Comparison of ENCODE assay signal across 15 cellular contexts in the genomic region with DNA sequence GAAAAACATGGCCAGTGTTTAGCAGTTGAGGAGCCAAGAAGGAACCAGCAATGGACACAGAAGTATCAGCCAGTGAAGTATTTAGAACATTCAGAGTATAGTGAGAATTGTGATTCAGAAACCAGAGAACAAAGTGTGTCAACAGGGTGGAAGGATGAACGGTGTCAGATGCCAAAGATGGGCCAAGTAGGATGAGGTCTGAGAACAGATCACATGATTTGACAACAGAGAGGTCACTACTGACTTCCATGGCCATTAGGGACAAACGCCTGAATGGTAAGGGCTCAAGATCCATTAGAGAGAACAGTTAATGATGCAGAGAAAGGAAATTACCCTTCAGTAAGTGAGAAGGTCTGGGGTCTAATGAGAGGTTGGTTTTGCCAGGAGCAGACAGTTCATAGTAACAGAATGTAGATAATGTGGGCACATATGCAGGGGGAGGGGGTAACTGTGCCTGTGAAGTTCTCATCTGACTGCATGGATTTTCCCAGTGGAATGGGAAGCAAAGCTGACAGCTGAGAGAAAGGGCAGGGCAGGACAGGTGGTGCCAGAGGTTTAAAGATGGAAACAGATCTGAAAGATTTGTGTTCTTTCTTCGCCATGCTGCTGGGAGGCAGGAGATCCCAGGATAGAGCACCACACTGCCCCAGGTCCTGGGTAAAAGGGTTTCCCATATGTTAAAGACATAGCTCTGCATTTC. TPM values are rescaled to one million over a fixed set of nuclear protein-coding genes. Genes with fewer than 3 reads are reported as not detected.
DNase-seq lines count a peak whose midpoint lies in the region; ATAC-seq and TF ChIP-seq lines count a peak whose summit lies in the region.
"Had no signal": no experiment of that assay in that cellular context is flagged by ENCODE, and none has a peak within 500 bp of the region (broad histone marks: within the 10 kb centered on the region; RNA-seq: fewer than 3 reads in every experiment).

No MANE protein-coding gene starts in this region.

- peaks cover 4% of the 10 kb centered on the region for H3K27me3 Mint-ChIP-seq in activated T-helper 1 cell treated with anti-CD3 and anti-CD28 coated beads, Interleukin-12 subunit alpha, Interleukin-12 subunit beta, Interleukin-2, Interleukin-4 antibody, amounts not matched to agents 30 ng/mL and 10 ng/mL and 1 ng/mL, durations not matched to agents 14 hours and 24 hours and 36 hours (ENCODE audit: insufficient read depth)

- DNase-seq in NCI-H82 (lab: John Stamatoyannopoulos, UW) (peak; percentile 26), NCI-H82 treated with DMSO at 0.1 percent for 48 hours (lab: John Stamatoyannopoulos, UW; ENCODE audit: unreplicated experiment) (no peak), LHCN-M2 (ENCODE audit: low read depth) (peak; percentile 19), myocyte (ENCODE audit: low read depth) (peak; percentile 85), gastrocnemius medialis (peak in 1 of 2 donors; percentile 39), NCI-H1417 treated with DMSO at 0.1 percent for 48 hours (lab: John Stamatoyannopoulos, UW) (no peak), occipital lobe (lab: John Stamatoyannopoulos, UW) (no peak)
- no peak for DNase-seq in activated T-helper 1 cell treated with anti-CD3 and anti-CD28 coated beads, Interleukin-12 subunit alpha, Interleukin-12 subunit beta, Interleukin-2, Interleukin-4 antibody, amounts not matched to agents 30 ng/mL and 10 ng/mL and 1 ng/mL, durations not matched to agents 14 hours and 24 hours and 36 hours (ENCODE audit: low spot score)
- DNase-seq: EL, GOT3, PC-3 had no signal

- H3K4me3 ChIP-seq in gastrocnemius medialis = no peak overlapping the region
- H3K4me3 ChIP-seq: GM12878, SJCRH30 had no signal

- H3K9me3 Mint-ChIP-seq in activated T-helper 1 cell treated with anti-CD3 and anti-CD28 coated beads, Interleukin-12 subunit alpha, Interleukin-12 subunit beta, Interleukin-2, Interleukin-4 antibody, amounts not matched to agents 30 ng/mL and 10 ng/mL and 1 ng/mL, durations not matched to agents 14 hours and 24 hours and 36 hours = no peaks in the 10 kb centered on the region

- peak overlapping the region; percentile 70 to 96 (median 86) for H3K27ac ChIP-seq in gastrocnemius medialis
- H3K27ac ChIP-seq: RWPE1, SJCRH30 had no signal

- intact Hi-C loops in gastrocnemius medialis (cut with DNase I; ENCODE audit: low total_unique reads) = no loop called here
- intact Hi-C loops in activated T-helper 1 cell treated with anti-CD3 and anti-CD28 coated beads, Interleukin-12 subunit alpha, Interleukin-12 subunit beta, Interleukin-2, Interleukin-4 antibody, amounts not matched to agents 30 ng/mL and 10 ng/mL and 1 ng/mL, durations not matched to agents 14 hours and 24 hours and 36 hours (cut with micrococcal nuclease) = loop anchor here (1.0 to 5.0 kb wide), 6 partner anchors 49 to 308 kb away; a partner anchor contains a TSS

- H3K4me1 Mint-ChIP-seq in activated T-helper 1 cell treated with anti-CD3 and anti-CD28 coated beads, Interleukin-12 subunit alpha, Interleukin-12 subunit beta, Interleukin-2, Interleukin-4 antibody, amounts not matched to agents 30 ng/mL and 10 ng/mL and 1 ng/mL, durations not matched to agents 14 hours and 24 hours and 36 hours (ENCODE audit: low read depth) = peaks cover 29% of the 10 kb centered on the region

- no peak overlapping the region for H3K4me3 Mint-ChIP-seq in activated T-helper 1 cell treated with anti-CD3 and anti-CD28 coated beads, Interleukin-12 subunit alpha, Interleukin-12 subunit beta, Interleukin-2, Interleukin-4 antibody, amounts not matched to agents 30 ng/mL and 10 ng/mL and 1 ng/mL, durations not matched to agents 14 hours and 24 hours and 36 hours
- H3K4me3 Mint-ChIP-seq: B cell had no signal

- H3K27me3 ChIP-seq in gastrocnemius medialis = no peaks in the 10 kb centered on the region
- H3K27me3 ChIP-seq: SJCRH30 had no signal

- peak; percentile 19 to 66 for ATAC-seq in gastrocnemius medialis
- ATAC-seq: PC-3 had no signal

- no peak overlapping the region for H3K27ac Mint-ChIP-seq in activated T-helper 1 cell treated with anti-CD3 and anti-CD28 coated beads, Interleukin-12 subunit alpha, Interleukin-12 subunit beta, Interleukin-2, Interleukin-4 antibody, amounts not matched to agents 30 ng/mL and 10 ng/mL and 1 ng/mL, durations not matched to agents 14 hours and 24 hours and 36 hours
- H3K27ac Mint-ChIP-seq: B cell had no signal

- TF ChIP-seq POLR2A in gastrocnemius medialis (IDR thresholded peaks at IDR 0.05) = no peak

- peaks cover 31% of the 10 kb centered on the region in 2 donors for H3K4me1 ChIP-seq in gastrocnemius medialis
- H3K4me1 ChIP-seq: SJCRH30 had no signal

- no peaks in the 10 kb centered on the region for H3K36me3 ChIP-seq in gastrocnemius medialis
- H3K36me3 ChIP-seq: SJCRH30 had no signal

- in situ Hi-C loops in gastrocnemius medialis (cut with MboI; ENCODE audit: low sequenced_read_pairs in 4 of 4) = loop anchor here in 2 of 4 donors (10.0 to 25.0 kb wide), 2 partner anchors 187 to 190 kb away; no protein-coding TSS in a partner anchor

- no peak for TF ChIP-seq CTCF in gastrocnemius medialis (IDR thresholded peaks at IDR 0.05 in 4 of 5, conservative IDR thresholded peaks at IDR 0.05 in 1 of 5)

- H3K9me3 ChIP-seq in gastrocnemius medialis = no peaks in the 10 kb centered on the region
- H3K9me3 ChIP-seq: SJCRH30 had no signal

- peaks cover 10% of the 10 kb centered on the region for H3K36me3 Mint-ChIP-seq in activated T-helper 1 cell treated with anti-CD3 and anti-CD28 coated beads, Interleukin-12 subunit alpha, Interleukin-12 subunit beta, Interleukin-2, Interleukin-4 antibody, amounts not matched to agents 30 ng/mL and 10 ng/mL and 1 ng/mL, durations not matched to agents 14 hours and 24 hours and 36 hours (ENCODE audit: low read depth)

RNA-seq across cellular contexts. Expression of a gene that starts 4.8 kb away (rescaled TPM):
- total RNA-seq in LHCN-M2 (2014; rRNA removed) = 50.1 and 51.6 TPM in 2 replicates
- polyA plus RNA-seq in LHCN-M2 (2012) = 32.9 TPM
- 38.1 and 42.3 TPM in 2 replicates for total RNA-seq in myocyte
- 36.4 TPM for polyA plus RNA-seq in myocyte (2012)
- total RNA-seq in gastrocnemius medialis = 10 to 100 TPM; 26.3 to 43.0 (median 37.5) TPM
- total RNA-seq in occipital lobe = 27.6 TPM
- 65.3 and 67.2 TPM in 2 replicates for total RNA-seq in activated T-helper 1 cell treated with anti-CD3 and anti-CD28 coated beads, Interleukin-12 subunit alpha, Interleukin-12 subunit beta, Interleukin-2, Interleukin-4 antibody, amounts not matched to agents 30 ng/mL and 10 ng/mL and 1 ng/mL, durations not matched to agents 14 hours and 24 hours and 36 hours

Comparison
In these comparisons a context has a peak if more than half of its experiments do, and no peak if none do; other contexts are left out.
1. DNase-seq: peak in NCI-H82 (single experiment), LHCN-M2 (single experiment) and myocyte (single experiment); none in NCI-H82 treated with DMSO at 0.1 percent for 48 hours (single experiment), NCI-H1417 treated with DMSO at 0.1 percent for 48 hours (single experiment), occipital lobe (single experiment) and activated T-helper 1 cell treated with anti-CD3 and anti-CD28 coated beads, Interleukin-12 subunit alpha, Interleukin-12 subunit beta, Interleukin-2, Interleukin-4 antibody, amounts not matched to agents 30 ng/mL and 10 ng/mL and 1 ng/mL, durations not matched to agents 14 hours and 24 hours and 36 hours (single experiment).